8 cellular contexts compared by ENCODE assay signal in genomic region chr6:30679765-30680535, GRCh38. TPM values are rescaled to one million over a fixed set of nuclear protein-coding genes. Genes with fewer than 3 reads are reported as not detected.
DNase-seq lines count a peak whose midpoint lies in the region; ATAC-seq and TF ChIP-seq lines count a peak whose summit lies in the region.

No MANE protein-coding gene starts in this region.

- H3K4me3 Mint-ChIP-seq in GM23338 (peak overlapping the region; percentile 70; the same call in 1 of the 3 replicates), WTC11 (peak overlapping the region; percentile 61; the same call in 1 of the 2 replicates)

- POLR2A ChIA-PET in WTC11 (lab: Charles Lee) = interaction anchor here (0.6 to 2.3 kb wide), 5 partner anchors 11 to 611 kb away, joined by 3 to 10 read pairs (median 6); partner anchors contain the start of genes MDC1 and NRM

- H3K27me3 ChIP-seq in GM23338 (ENCODE audit: insufficient read depth) = no peaks in the 10 kb centered on the region
- H3K27me3 ChIP-seq in smooth muscle cell (ENCODE audit: low read depth) = no peaks in the 10 kb centered on the region

- no peaks in the 10 kb centered on the region; the same call in 1 of the 2 replicates for H4K20me1 ChIP-seq in GM23338 (replicated peaks; ENCODE audit: insufficient read depth)
- H4K20me1 ChIP-seq in smooth muscle cell (ENCODE audit: low read depth) = peaks cover 88% of the 10 kb centered on the region

- H3K4me2 ChIP-seq in GM23338 (peak overlapping the region; percentile 86), smooth muscle cell (peak overlapping the region; percentile 93)

- ATAC-seq in GM23338 (peak; percentile 3; the same call in 2 of the 3 replicates), WTC11 (no peak), HG02885 (IDR thresholded peaks at IDR 0.05; ENCODE audit: poor library complexity, unreplicated experiment) (no peak), HG02588 (IDR thresholded peaks at IDR 0.05; ENCODE audit: unreplicated experiment) (no peak)

- TF ChIP-seq CTCF in GM23338 (conservative IDR thresholded peaks at IDR 0.05; ENCODE audit: low read depth in 2 of 2) = no peak
- no peak for TF ChIP-seq CTCF in WTC11 (IDR thresholded peaks at IDR 0.05)
- TF ChIP-seq CTCF in fibroblast of mammary gland (conservative IDR thresholded peaks at IDR 0.05; ENCODE audit: control insufficient read depth, insufficient read depth, low read depth, low read length) = no peak
- no peak for TF ChIP-seq CTCF in smooth muscle cell (IDR thresholded peaks at IDR 0.05; ENCODE audit: borderline replicate concordance, insufficient read depth, poor library complexity, severe bottlenecking)

- 78% methylated on average over 7 of the region's 7 CpGs for WGBS in smooth muscle cell (ENCODE audit: low lambda C conversion rate)

- H3K4me1 Mint-ChIP-seq in GM23338 (peaks cover 43% of the 10 kb centered on the region), WTC11 (peaks cover 43% of the 10 kb centered on the region)

- H3K4me1 ChIP-seq in GM23338 (ENCODE audit: insufficient read depth) (peaks cover 34% of the 10 kb centered on the region), smooth muscle cell (ENCODE audit: low read depth) (peaks cover 48% of the 10 kb centered on the region)

- no peaks in the 10 kb centered on the region for H3K9me3 ChIP-seq in smooth muscle cell (replicated peaks; ENCODE audit: low read depth)

- no peak for DNase-seq in GM23338 (ENCODE audit: low spot score)
- DNase-seq in WTC11 (ENCODE audit: low spot score) = no peak
- DNase-seq in fibroblast of mammary gland (ENCODE audit: low read depth) = no peak
- DNase-seq in smooth muscle cell (lab: John Stamatoyannopoulos, UW; ENCODE audit: unreplicated experiment) = no peak
- no peak for DNase-seq in Ammon's horn (ENCODE audit: low spot score)
- no peak for DNase-seq in iPS-NIHi11 (ENCODE audit: low spot score)

- H3K9me3 Mint-ChIP-seq in GM23338 (no peaks in the 10 kb centered on the region), WTC11 (no peaks in the 10 kb centered on the region)

- peaks cover 5% of the 10 kb centered on the region; the same call in 1 of the 2 replicates for H3K36me3 ChIP-seq in GM23338 (ENCODE audit: insufficient read depth)
- H3K36me3 ChIP-seq in smooth muscle cell (ENCODE audit: low read depth) = no peaks in the 10 kb centered on the region

- H3K27ac Mint-ChIP-seq in GM23338 = no peak overlapping the region
- H3K27ac Mint-ChIP-seq in WTC11 = peak overlapping the region; percentile 37

- peaks cover 15% of the 10 kb centered on the region for H3K79me2 ChIP-seq in GM23338 (replicated peaks; ENCODE audit: insufficient read depth)
- peaks cover 69% of the 10 kb centered on the region for H3K79me2 ChIP-seq in smooth muscle cell (ENCODE audit: low read depth)

- H3K9me2 ChIP-seq in GM23338 (ENCODE audit: insufficient read depth) = no peaks in the 10 kb centered on the region

- H2AFZ ChIP-seq in GM23338 (no peak overlapping the region), smooth muscle cell (ENCODE audit: low read depth) (no peak overlapping the region)

- H3F3A ChIP-seq in GM23338 (replicated peaks; ENCODE audit: low read depth) = 0 out of 2 replicates have a peak, but pooled peaks cover 5% of the 10 kb centered on the region
- H3F3A ChIP-seq in smooth muscle cell (ENCODE audit: low read depth) = peaks cover 37% of the 10 kb centered on the region

- no peak overlapping the region for H3K9ac ChIP-seq in smooth muscle cell (ENCODE audit: low read depth)

- peaks cover 7% of the 10 kb centered on the region for H3K27me3 Mint-ChIP-seq in GM23338 (ENCODE audit: insufficient read depth, low read depth, poor library complexity)
- H3K27me3 Mint-ChIP-seq in WTC11 (ENCODE audit: low read depth) = no peaks in the 10 kb centered on the region

- CTCF ChIA-PET in WTC11 (lab: Charles Lee) = interaction anchor here (0.7 to 9.7 kb wide), 24 partner anchors 8 to 407 kb away, joined by 3 to 131 read pairs (median 5); partner anchors contain the start of genes C6orf136, GTF2H4, MDC1 and NRM

- H3K4me3 ChIP-seq in GM23338 (peak overlapping the region; percentile 55; the same call in 1 of the 2 replicates), fibroblast of mammary gland (ENCODE audit: control insufficient read depth, low read depth, low read length) (peak overlapping the region; percentile 20), smooth muscle cell (no peak overlapping the region)

- no peak overlapping the region for H3K27ac ChIP-seq in GM23338 (ENCODE audit: low read depth)
- peak overlapping the region; percentile 50 for H3K27ac ChIP-seq in smooth muscle cell (ENCODE audit: low read depth)

- H3K36me3 Mint-ChIP-seq in GM23338 (ENCODE audit: low read depth) = peaks cover 22% of the 10 kb centered on the region
- peaks cover 19% of the 10 kb centered on the region for H3K36me3 Mint-ChIP-seq in WTC11

TF ChIP-seq in GM23338, 12 proteins besides CTCF, POLR2A, EP300 and RAD21:
- TF ChIP-seq JUNB (IDR thresholded peaks at IDR 0.05; ENCODE audit: unreplicated experiment) (no peak), NANOG (IDR thresholded peaks at IDR 0.05; ENCODE audit: borderline replicate concordance) (no peak)

TF ChIP-seq in WTC11, 78 proteins besides CTCF, POLR2A, EP300 and RAD21 (continues in another document):
- no peak for TF ChIP-seq PRDM15 (CRISPR knock-in tag; IDR thresholded peaks at IDR 0.05)

RNA-seq across cellular contexts. Expression of gene PPP1R18, which starts 6.5 kb away (rescaled TPM):
- 18.2 and 19.2 TPM in 2 replicates for total RNA-seq in GM23338 (2014; rRNA removed; shearing (Covaris generic))
- 17.1 and 21.2 TPM in 2 replicates for polyA plus RNA-seq in GM23338 (2016; fragmentation: Nextera tagmentation; extraction: Ambion mirVana)
- total RNA-seq in WTC11 (2021) = 25.6 to 36.5 TPM (median 26.2 TPM) in 3 replicates
- total RNA-seq in smooth muscle cell = 42.7 and 55.3 TPM in 2 replicates
- 41.6 and 51.6 TPM in 2 replicates for polyA plus RNA-seq in smooth muscle cell

RNA-seq across cellular contexts. Expression of gene DHX16, which starts 7.1 kb away (rescaled TPM):
- total RNA-seq in GM23338 (2014; rRNA removed; shearing (Covaris generic)) = 30.8 and 31.3 TPM in 2 replicates
- polyA plus RNA-seq in GM23338 (2016; fragmentation: Nextera tagmentation; extraction: Ambion mirVana) (16.0 and 16.2 TPM in 2 replicates), smooth muscle cell (23.5 and 29.0 TPM in 2 replicates)
- total RNA-seq in WTC11 (2021) (27.3 to 32.2 TPM (median 30.6 TPM) in 3 replicates), smooth muscle cell (12.4 and 16.0 TPM in 2 replicates)

RNA-seq across cellular contexts. Expression of gene NRM, which starts 10.8 kb away (rescaled TPM):
- total RNA-seq in GM23338 (2014; rRNA removed; shearing (Covaris generic)) = 11.3 and 13.8 TPM in 2 replicates
- 29.7 and 33.8 TPM in 2 replicates for polyA plus RNA-seq in GM23338 (2016; fragmentation: Nextera tagmentation; extraction: Ambion mirVana)
- total RNA-seq in WTC11 (2021) = 31.2 to 33.3 TPM (median 31.3 TPM) in 3 replicates
- total RNA-seq in smooth muscle cell = 14.6 and 25.8 TPM in 2 replicates
- polyA plus RNA-seq in smooth muscle cell = 28.5 and 31.8 TPM in 2 replicates

RNA-seq across cellular contexts. Expression of gene C6orf136, which starts 33.0 kb away (rescaled TPM):
- total RNA-seq in GM23338 (2014; rRNA removed; shearing (Covaris generic)) = 4.7 and 12.5 TPM in 2 replicates
- polyA plus RNA-seq in GM23338 (2016; fragmentation: Nextera tagmentation; extraction: Ambion mirVana) = 24.5 and 27.5 TPM in 2 replicates
- 21.8 to 26.5 TPM (median 25.5 TPM) in 3 replicates for total RNA-seq in WTC11 (2021)
- 1.8 and 4.3 TPM in 2 replicates for total RNA-seq in smooth muscle cell
- polyA plus RNA-seq in smooth muscle cell = 5.3 and 8.8 TPM in 2 replicates

RNA-seq across cellular contexts. Expression of gene MDC1, which starts 37.1 kb away (rescaled TPM):
- total RNA-seq in GM23338 (2014; rRNA removed; shearing (Covaris generic)) = 28.9 and 32.7 TPM in 2 replicates
- 17.2 and 19.7 TPM in 2 replicates for polyA plus RNA-seq in GM23338 (2016; fragmentation: Nextera tagmentation; extraction: Ambion mirVana)
- total RNA-seq in WTC11 (2021) = 95.9 to 100 TPM (median 97.9 TPM) in 3 replicates
- 6.9 and 7.0 TPM in 2 replicates for total RNA-seq in smooth muscle cell
- 17.1 and 19.0 TPM in 2 replicates for polyA plus RNA-seq in smooth muscle cell
